Comparison of ENCODE assay signal across 1 cellular context in genomic region chr16:19130385-19130784, GRCh38.
TF ChIP-seq lines count a peak whose summit lies in the region.

No MANE protein-coding gene starts in this region.

TF ChIP-seq in IMR-90, 13 proteins besides CTCF, POLR2A, EP300 and RAD21:
- no peak for TF ChIP-seq BHLHE40 (IDR thresholded peaks at IDR 0.05; ENCODE audit: low read depth, low read length)
- no peak for TF ChIP-seq NFE2L2 (IDR thresholded peaks at IDR 0.05; ENCODE audit: low read depth, low read length)
- TF ChIP-seq RFX5 (IDR thresholded peaks at IDR 0.05; ENCODE audit: low read depth, low read length): no peak
- no peak for TF ChIP-seq SMC3 (IDR thresholded peaks at IDR 0.05; ENCODE audit: low read depth, low read length)
- no peak for TF ChIP-seq RCOR1 (IDR thresholded peaks at IDR 0.05; ENCODE audit: insufficient replicate concordance, low read length)
- TF ChIP-seq MAFK (IDR thresholded peaks at IDR 0.05; ENCODE audit: low read depth, low read length): no peak
- TF ChIP-seq, protein P1, sequence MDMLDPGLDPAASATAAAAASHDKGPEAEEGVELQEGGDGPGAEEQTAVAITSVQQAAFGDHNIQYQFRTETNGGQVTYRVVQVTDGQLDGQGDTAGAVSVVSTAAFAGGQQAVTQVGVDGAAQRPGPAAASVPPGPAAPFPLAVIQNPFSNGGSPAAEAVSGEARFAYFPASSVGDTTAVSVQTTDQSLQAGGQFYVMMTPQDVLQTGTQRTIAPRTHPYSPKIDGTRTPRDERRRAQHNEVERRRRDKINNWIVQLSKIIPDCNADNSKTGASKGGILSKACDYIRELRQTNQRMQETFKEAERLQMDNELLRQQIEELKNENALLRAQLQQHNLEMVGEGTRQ (IDR thresholded peaks at IDR 0.05; ENCODE audit: low read depth, low read length): no peak
- no peak for TF ChIP-seq MXI1 (IDR thresholded peaks at IDR 0.05; ENCODE audit: borderline replicate concordance, low read depth, low read length)
- no peak for TF ChIP-seq CEBPB (IDR thresholded peaks at IDR 0.05; ENCODE audit: low read depth, low read length)
- TF ChIP-seq CHD1 (IDR thresholded peaks at IDR 0.05; ENCODE audit: low read depth, low read length): no peak
- TF ChIP-seq ELK1 (IDR thresholded peaks at IDR 0.05; ENCODE audit: borderline replicate concordance, low read depth, low read length): no peak
- TF ChIP-seq FOS (IDR thresholded peaks at IDR 0.05; ENCODE audit: low read depth, low read length): no peak
- TF ChIP-seq MAZ (IDR thresholded peaks at IDR 0.05; ENCODE audit: borderline replicate concordance, low read depth, low read length): no peak
